Comparison of ENCODE assay signal across 7 cellular contexts in the genomic region with DNA sequence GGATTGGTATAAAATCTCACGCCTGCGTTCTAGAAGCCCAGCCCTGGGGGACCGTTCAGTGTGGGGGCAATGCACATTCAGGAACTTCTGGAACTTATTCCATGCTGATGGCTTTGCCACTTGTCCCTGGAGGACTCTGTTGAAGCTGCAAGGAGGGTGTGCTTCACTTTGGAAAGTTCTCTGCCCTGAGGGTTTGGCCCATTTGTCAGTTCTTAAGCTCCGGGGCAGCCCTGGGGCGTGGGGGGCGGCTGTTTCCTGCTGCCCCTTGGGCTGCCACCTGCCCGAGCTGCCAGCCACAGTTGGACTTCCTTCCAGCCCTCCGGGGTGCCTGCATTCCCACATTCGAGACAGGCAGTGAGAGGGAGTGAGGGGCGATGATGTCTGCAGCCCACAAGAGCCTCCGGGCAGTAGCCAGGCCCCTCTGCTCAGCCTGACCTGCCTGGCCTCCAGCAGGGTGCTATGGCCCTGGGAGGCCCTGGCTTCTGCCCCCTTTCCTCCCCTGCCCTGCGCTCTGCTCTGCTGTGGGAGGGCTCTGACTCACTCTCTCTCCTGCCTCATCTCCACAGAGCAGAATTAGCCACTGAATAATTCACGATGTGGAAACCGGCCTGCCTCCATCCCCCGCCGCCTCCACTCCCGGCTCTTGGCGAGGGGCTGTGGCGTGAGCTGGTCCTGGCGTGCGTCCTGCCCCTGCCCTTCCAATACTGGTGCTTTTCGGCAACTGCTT. TPM values are rescaled to one million over a fixed set of nuclear protein-coding genes. Genes with fewer than 3 reads are reported as not detected.
A peak's percentile ranks its signal among the peaks of the same experiment; 100 is the strongest.
DNase-seq lines count a peak whose midpoint lies in the region; ATAC-seq, FAIRE-seq and TF ChIP-seq lines count a peak whose summit lies in the region.

No MANE protein-coding gene starts in this region.

- no peaks in the 10 kb centered on the region for H3K9me3 Mint-ChIP-seq in brain

- peak overlapping the region; percentile 96 to 99 (median 98) for H3K27ac Mint-ChIP-seq in brain

- peaks cover 3% of the 10 kb centered on the region for H3K27me3 Mint-ChIP-seq in brain

- peaks cover 54% of the 10 kb centered on the region for H3K4me1 Mint-ChIP-seq in brain

- DNase-seq in GM19239 (ENCODE audit: insufficient read length, low spot score) (no peak), RWPE2 (ENCODE audit: low spot score) (no peak), keratinocyte (ENCODE audit: low read depth, low spot score) (no peak), NCI-H2171 (lab: John Stamatoyannopoulos, UW) (no peak)
- DNase-seq in stimulated activated CD4-positive, alpha-beta T cell treated with anti-CD3 and anti-CD28 coated beads, Interleukin-15, amount 100 ng/mL, for 24 hours, result peak; percentile 63

- H3K9me3 ChIP-seq in RWPE2 (ENCODE audit: severe bottlenecking), result no peaks in the 10 kb centered on the region
- no peaks in the 10 kb centered on the region for H3K9me3 ChIP-seq in keratinocyte (ENCODE audit: control insufficient read depth, low read depth, low read length)

- H3K4me1 ChIP-seq in RWPE2 (ENCODE audit: insufficient read depth, poor library complexity, severe bottlenecking) (peaks cover 7% of the 10 kb centered on the region), keratinocyte (ENCODE audit: control insufficient read depth, extremely low read depth, insufficient read depth, low read length) (peaks cover 22% of the 10 kb centered on the region)

- dilution Hi-C loops in keratinocyte (cut with MboI; ENCODE audit: extremely low pct_ligation_motif_present, low sequenced_read_pairs), result no loop called here

- H3K79me2 ChIP-seq in keratinocyte (ENCODE audit: control insufficient read depth, insufficient read depth, low read length), result peaks cover 57% of the 10 kb centered on the region

- peaks cover 3% of the 10 kb centered on the region for H3K9me1 ChIP-seq in keratinocyte (ENCODE audit: control insufficient read depth, extremely low read depth, insufficient read depth, low read length)

- peak; percentile 80 for ATAC-seq in RWPE2 (ENCODE audit: low read depth)
- ATAC-seq in GM21619 (IDR thresholded peaks at IDR 0.05; ENCODE audit: unreplicated experiment), result no peak

- peaks cover 13% of the 10 kb centered on the region for H4K20me1 ChIP-seq in keratinocyte (ENCODE audit: control insufficient read depth, extremely low read depth, insufficient read depth, low read length)

- peak overlapping the region; percentile 82 for H3K27ac ChIP-seq in RWPE2 (ENCODE audit: poor library complexity, severe bottlenecking)
- H3K27ac ChIP-seq in keratinocyte (ENCODE audit: control insufficient read depth, insufficient read depth, low read length), result peak overlapping the region; percentile 88

- peaks cover 4% of the 10 kb centered on the region for H3K36me3 Mint-ChIP-seq in brain

- TF ChIP-seq CTCF in RWPE2 (IDR thresholded peaks at IDR 0.05; ENCODE audit: poor library complexity, severe bottlenecking) (no peak), brain (conservative IDR thresholded peaks at IDR 0.05) (no peak), keratinocyte (optimal IDR thresholded peaks at IDR 0.05 in 1 of 3, IDR thresholded peaks at IDR 0.05 in 1 of 3, conservative IDR thresholded peaks at IDR 0.05 in 1 of 3; ENCODE audit: extremely low read depth in 1 of 3, insufficient read depth in 2 of 3, low read length in 3 of 3) (no peak)

- H3K27me3 ChIP-seq in RWPE2 (ENCODE audit: insufficient read depth, poor library complexity, severe bottlenecking) (no peaks in the 10 kb centered on the region), keratinocyte (ENCODE audit: control insufficient read depth, extremely low read depth, insufficient read depth, low read length) (peaks cover 4% of the 10 kb centered on the region)

- H2AFZ ChIP-seq in keratinocyte (ENCODE audit: control insufficient read depth, low read length), result peak overlapping the region; percentile 26

- H3K9ac ChIP-seq in keratinocyte (ENCODE audit: control insufficient read depth, extremely low read depth, insufficient read depth, low read length), result peak overlapping the region; percentile 86

- peak overlapping the region; percentile 93 for H3K4me2 ChIP-seq in keratinocyte (ENCODE audit: control insufficient read depth, extremely low read depth, insufficient read depth, low read depth, low read length)

- H3K4me3 Mint-ChIP-seq in brain, result peak overlapping the region; percentile 94 to 98 (median 96)

- H3K36me3 ChIP-seq in RWPE2 (ENCODE audit: low read depth) (no peaks in the 10 kb centered on the region), keratinocyte (ENCODE audit: control insufficient read depth in 2 of 2, extremely low read depth in 1 of 2, insufficient read depth in 2 of 2, low read length in 2 of 2) (peaks cover 2 to 3% of the 10 kb centered on the region in 2 experiments)

- H3K4me3 ChIP-seq in RWPE2 (ENCODE audit: severe bottlenecking), result peak overlapping the region; percentile 85
- H3K4me3 ChIP-seq in keratinocyte (ENCODE audit: control insufficient read depth in 2 of 3, extremely low read depth in 1 of 3, insufficient read depth in 2 of 3, low read depth in 1 of 3, low read length in 3 of 3), result peak overlapping the region; percentile 84 to 93 (median 91)

- peak; percentile 96 for FAIRE-seq in GM19239 (lab: Jason Lieb, UNC)
- FAIRE-seq in keratinocyte (lab: Jason Lieb, UNC), result peak; percentile 60

RNA-seq across cellular contexts. Expression of gene TTYH3, which starts 1.9 kb away (rescaled TPM):
- 48.7 TPM for polyA plus RNA-seq in brain (ENCODE audit: insufficient read depth, low read depth, low replicate concordance)
- polyA plus RNA-seq in keratinocyte, result 8.5 to 18.5 TPM (median 16.1 TPM) in 3 replicates
- 2.8 TPM for polyA plus RNA-seq in keratinocyte (2011; ENCODE audit: low read depth)
- polyA plus RNA-seq in keratinocyte (2011; cell fraction: cytosol; rRNA removed), result 7.1 and 19.6 TPM in 2 replicates
- polyA plus RNA-seq in keratinocyte (2011; cell fraction: nucleus; rRNA removed), result 34.9 and 55.9 TPM in 2 replicates
- polyA plus RNA-seq in keratinocyte (2012; ENCODE audit: low replicate concordance), result 13.4 and 40.4 TPM in 2 replicates
- 17.6 to 43.1 TPM (median 18.0 TPM) in 3 replicates for polyA minus RNA-seq in keratinocyte
- 73.5 TPM for polyA minus RNA-seq in keratinocyte (2011; cell fraction: cytosol; rRNA and poly(A)+ RNA removed)
- 48.0 and 57.9 TPM in 2 replicates for polyA minus RNA-seq in keratinocyte (2011; cell fraction: nucleus; rRNA and poly(A)+ RNA removed)

RNA-seq across cellular contexts. Expression of gene AMZ1, which starts 54.3 kb away (rescaled TPM):
- 2.4 TPM for polyA plus RNA-seq in brain (ENCODE audit: insufficient read depth, low read depth, low replicate concordance)
- polyA plus RNA-seq in keratinocyte, result 0.01 to 0.04 TPM in 2 of 3 replicates, not detected in the other
- polyA plus RNA-seq in keratinocyte (2011; ENCODE audit: low read depth), result not detected
- 0.01 and 0.03 TPM in 2 replicates for polyA plus RNA-seq in keratinocyte (2011; cell fraction: cytosol; rRNA removed)
- 0.08 TPM in 1 of 2 replicates, not detected in the other for polyA plus RNA-seq in keratinocyte (2011; cell fraction: nucleus; rRNA removed)
- 0.07 TPM in 1 of 2 replicates, not detected in the other for polyA plus RNA-seq in keratinocyte (2012; ENCODE audit: low replicate concordance)
- not detected in 3 replicates for polyA minus RNA-seq in keratinocyte
- polyA minus RNA-seq in keratinocyte (2011; cell fraction: cytosol; rRNA and poly(A)+ RNA removed), result not detected
- not detected in 2 replicates for polyA minus RNA-seq in keratinocyte (2011; cell fraction: nucleus; rRNA and poly(A)+ RNA removed)
